In genomic region chr21:44708866-44709425, GRCh38 we compare ENCODE assay signal across 13 cellular contexts. TPM values are rescaled to one million over a fixed set of nuclear protein-coding genes. Genes with fewer than 3 reads are reported as not detected.
DNase-seq lines count a peak whose midpoint lies in the region; ATAC-seq and TF ChIP-seq lines count a peak whose summit lies in the region.
"Had no signal": no experiment of that assay in that cellular context is flagged by ENCODE, and none has a peak within 500 bp of the region (broad histone marks: within the 10 kb centered on the region; RNA-seq: fewer than 3 reads in every experiment).

No MANE protein-coding gene starts in this region.

- H3K36me3 ChIP-seq in iPS-20b (ENCODE audit: insufficient read depth, low read depth, low read length), result no peaks in the 10 kb centered on the region
- H3K36me3 ChIP-seq in thoracic aorta, result no peaks in the 10 kb centered on the region
- H3K36me3 ChIP-seq: esophagus muscularis mucosa had no signal

- peaks cover 36% of the 10 kb centered on the region for H3K4me1 ChIP-seq in iPS-20b (ENCODE audit: insufficient read depth, low read length)
- H3K4me1 ChIP-seq in thoracic aorta (ENCODE audit: control insufficient read depth in 1 of 2, low read depth in 2 of 2), result no peaks in the 10 kb centered on the region

- H3K4me1 Mint-ChIP-seq in T-helper 17 cell, result peaks cover 21% of the 10 kb centered on the region

- no peak for TF ChIP-seq CTCF in thoracic aorta (IDR thresholded peaks at IDR 0.05)

- peak; percentile 46 for DNase-seq in Right ventricle myocardium inferior (ENCODE audit: missing footprints)
- DNase-seq in cardiac septum (ENCODE audit: low spot score), result no peak
- no peak for DNase-seq in T-helper 17 cell
- no peak for DNase-seq in thoracic aorta (ENCODE audit: low spot score)
- DNase-seq in activated gamma-delta T cell treated with Interleukin-2 at 50 U/mL for 16 hours, result no peak
- DNase-seq: activated CD4-positive, alpha-beta T cell treated with anti-CD3 and anti-CD28 coated beads, Interleukin-2, amount 50 U/mL, for 1 hour; MM.1S had no signal

- H3K9me3 ChIP-seq in T-helper 17 cell (ENCODE audit: control insufficient read depth, low read length, poor library complexity, severe bottlenecking) (no peaks in the 10 kb centered on the region), iPS-20b (ENCODE audit: insufficient read depth, low read depth, low read length) (no peaks in the 10 kb centered on the region), thoracic aorta (no peaks in the 10 kb centered on the region)
- H3K9me3 ChIP-seq: esophagus muscularis mucosa had no signal

- no peak overlapping the region for H3K27ac ChIP-seq in iPS-20b (ENCODE audit: low read length)
- H3K27ac ChIP-seq in thoracic aorta, result no peak overlapping the region
- H3K27ac ChIP-seq: esophagus muscularis mucosa had no signal

- peak overlapping the region; percentile 67 for H3K4me3 ChIP-seq in iPS-20b (ENCODE audit: low read length)
- peak overlapping the region; percentile 36 for H3K4me3 ChIP-seq in thoracic aorta

- peak overlapping the region; percentile 84 for H3K4me3 Mint-ChIP-seq in T-helper 17 cell

- peak overlapping the region; percentile 77; the same call in 1 of the 2 replicates for H3K9ac ChIP-seq in iPS-20b (ENCODE audit: low read depth, low read length)

- peak overlapping the region; percentile 67 for H3K27ac Mint-ChIP-seq in T-helper 17 cell
- H3K27ac Mint-ChIP-seq: progenitor cell of endocrine pancreas had no signal

- H3K27me3 Mint-ChIP-seq in T-helper 17 cell, result peaks cover 87% of the 10 kb centered on the region

- intact Hi-C loops in Right ventricle myocardium inferior (cut with DNase I) (no loop called here), cardiac septum (cut with DNase I) (no loop called here)

- ATAC-seq in Right ventricle myocardium inferior, result no peak
- ATAC-seq in T-helper 17 cell, result no peak
- ATAC-seq in thoracic aorta (ENCODE audit: insufficient number of reproducible peaks, low FRiP score, low read depth), result no peak
- ATAC-seq in GM21717 (IDR thresholded peaks at IDR 0.05; ENCODE audit: unreplicated experiment), result no peak
- no peak for ATAC-seq in GM21576 (IDR thresholded peaks at IDR 0.05; ENCODE audit: unreplicated experiment)

- H3K36me3 Mint-ChIP-seq in T-helper 17 cell (ENCODE audit: low read depth), result peaks cover 3% of the 10 kb centered on the region

- H3K27me3 ChIP-seq in iPS-20b (ENCODE audit: insufficient read depth, low read length) (peaks cover 91% of the 10 kb centered on the region), thoracic aorta (replicated peaks; ENCODE audit: insufficient read depth) (peaks cover 10% of the 10 kb centered on the region)

RNA-seq across cellular contexts. Expression of gene TSPEAR, which starts 2.4 kb away (rescaled TPM):
- 0.65 TPM for total RNA-seq in Right ventricle myocardium inferior
- not detected for total RNA-seq in cardiac septum
- not detected for total RNA-seq in T-helper 17 cell
- not detected for total RNA-seq in thoracic aorta
- total RNA-seq: progenitor cell of endocrine pancreas had no signal

RNA-seq across cellular contexts. Expression of gene KRTAP10-12, which starts 12.0 kb away (rescaled TPM):
- not detected for total RNA-seq in Right ventricle myocardium inferior
- total RNA-seq in cardiac septum, result not detected
- total RNA-seq in T-helper 17 cell, result not detected
- total RNA-seq in thoracic aorta, result not detected
- total RNA-seq: esophagus muscularis mucosa, H4, progenitor cell of endocrine pancreas had no signal

RNA-seq across cellular contexts. Expression of gene KRTAP12-1, which starts 27.0 kb away (rescaled TPM):
- total RNA-seq in Right ventricle myocardium inferior (not detected), cardiac septum (not detected), T-helper 17 cell (not detected), thoracic aorta (not detected)
- total RNA-seq: esophagus muscularis mucosa, H4, progenitor cell of endocrine pancreas had no signal

RNA-seq across cellular contexts. Expression of gene KRTAP12-2, which starts 42.2 kb away (rescaled TPM):
- not detected for total RNA-seq in Right ventricle myocardium inferior
- not detected for total RNA-seq in cardiac septum
- not detected for total RNA-seq in T-helper 17 cell
- total RNA-seq in thoracic aorta, result not detected
- total RNA-seq: esophagus muscularis mucosa, H4, progenitor cell of endocrine pancreas had no signal

RNA-seq across cellular contexts. Expression of gene KRTAP12-3, which starts 51.2 kb away (rescaled TPM):
- total RNA-seq in Right ventricle myocardium inferior (not detected), cardiac septum (not detected), T-helper 17 cell (not detected), thoracic aorta (not detected)
- total RNA-seq: esophagus muscularis mucosa, H4, progenitor cell of endocrine pancreas had no signal
